8 cellular contexts compared by ENCODE assay signal in the genomic region with DNA sequence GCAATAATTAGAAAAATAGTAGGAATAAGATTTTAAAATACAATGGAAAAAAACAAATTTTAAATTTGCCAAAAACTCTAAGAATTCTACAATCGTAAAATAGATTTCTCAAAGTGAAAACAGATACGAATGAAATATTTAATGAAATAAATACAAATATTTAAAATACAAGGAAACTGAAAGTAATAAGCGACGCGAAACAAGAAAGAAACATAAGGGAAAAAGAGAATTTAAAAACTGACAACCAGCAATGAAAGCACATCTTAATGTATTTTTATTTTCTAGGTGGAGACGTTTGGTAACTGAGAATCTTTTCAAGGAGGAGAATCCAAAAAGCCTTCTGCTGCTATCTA. TPM values are rescaled to one million over a fixed set of nuclear protein-coding genes. Genes with fewer than 3 reads are reported as not detected.
DNase-seq lines count a peak whose midpoint lies in the region; FAIRE-seq and TF ChIP-seq lines count a peak whose summit lies in the region.

No MANE protein-coding gene starts in this region.

- no peak for TF ChIP-seq CTCF in esophagus muscularis mucosa (IDR thresholded peaks at IDR 0.05)
- no peak for TF ChIP-seq CTCF in prostate gland (IDR thresholded peaks at IDR 0.05)

- DNase-seq in RCC 7860 (ENCODE audit: low spot score): no peak
- DNase-seq in esophagus muscularis mucosa (ENCODE audit: extremely low spot score): no peak
- no peak for DNase-seq in prostate gland (ENCODE audit: low spot score)
- no peak for DNase-seq in MV-4-11 (lab: John Stamatoyannopoulos, UW)
- no peak for DNase-seq in activated CD4-positive, CD25-positive, alpha-beta regulatory T cell (lab: John Stamatoyannopoulos, UW)
- DNase-seq in putamen (ENCODE audit: low spot score): no peak
- DNase-seq in mesenteric fat pad (ENCODE audit: low spot score): no peak

- H3K36me3 ChIP-seq in ES-I3 (ENCODE audit: insufficient read depth, low read length) (no peaks in the 10 kb centered on the region), esophagus muscularis mucosa (no peaks in the 10 kb centered on the region), prostate gland (no peaks in the 10 kb centered on the region)

- H3K4me1 ChIP-seq in ES-I3 (ENCODE audit: insufficient read depth, low read length) (peaks cover 11% of the 10 kb centered on the region), esophagus muscularis mucosa (peaks cover 19 to 66% (median 56%) of the 10 kb centered on the region in 4 donors), prostate gland (replicated peaks) (no peaks in the 10 kb centered on the region)

- H3K27ac ChIP-seq in esophagus muscularis mucosa (replicated peaks in 1 of 4) (peak overlapping the region; percentile 84 to 93 (median 86)), prostate gland (peak overlapping the region; percentile 94 to 98)

- intact Hi-C loops in esophagus muscularis mucosa (cut with DNase I): loop anchor here (10.0 kb wide), 1 partner anchor 84 kb away; no protein-coding TSS in a partner anchor
- intact Hi-C loops in prostate gland (cut with DNase I): no loop called here

- TF ChIP-seq POLR2A in esophagus muscularis mucosa (IDR thresholded peaks at IDR 0.05; ENCODE audit: low read depth) (no peak), prostate gland (IDR thresholded peaks at IDR 0.05) (no peak)

- TF ChIP-seq EP300 in esophagus muscularis mucosa (IDR thresholded peaks at IDR 0.05): no peak

- H3K9ac ChIP-seq in ES-I3 (ENCODE audit: low read depth, low read length): peak overlapping the region; percentile 47; the same call in 1 of the 2 replicates

- H3K27me3 ChIP-seq in esophagus muscularis mucosa: peaks cover 4 to 91% (median 49%) of the 10 kb centered on the region in 4 donors
- no peaks in the 10 kb centered on the region for H3K27me3 ChIP-seq in prostate gland (replicated peaks; ENCODE audit: insufficient read depth)

- no peaks in the 10 kb centered on the region for H3K9me3 ChIP-seq in ES-I3 (ENCODE audit: control insufficient read depth, insufficient read depth, low read length)
- no peaks in the 10 kb centered on the region for H3K9me3 ChIP-seq in esophagus muscularis mucosa
- no peaks in the 10 kb centered on the region for H3K9me3 ChIP-seq in prostate gland

- FAIRE-seq in RCC 7860 (lab: Jason Lieb, UNC): peak; percentile 71

- 53% methylated on average over 6 of the region's 6 CpGs for WGBS in esophagus muscularis mucosa
- 60% methylated on average over 6 of the region's 6 CpGs for WGBS in prostate gland

- H3K4me3 ChIP-seq in esophagus muscularis mucosa: peak overlapping the region; percentile 57 to 69 (median 61)
- H3K4me3 ChIP-seq in prostate gland: peak overlapping the region; percentile 49 to 51

RNA-seq across cellular contexts. Expression of a gene that starts 1.0 kb away (rescaled TPM):
- total RNA-seq in esophagus muscularis mucosa: 1 to 10 TPM; 1.5 to 4.2 (median 2.0) TPM
- total RNA-seq in prostate gland: 1 to 10 TPM; 4.5 to 5.3 TPM
- total RNA-seq in mesenteric fat pad: 2.0 TPM
